ENCODE assay signal across 28 cellular contexts in the genomic region with DNA sequence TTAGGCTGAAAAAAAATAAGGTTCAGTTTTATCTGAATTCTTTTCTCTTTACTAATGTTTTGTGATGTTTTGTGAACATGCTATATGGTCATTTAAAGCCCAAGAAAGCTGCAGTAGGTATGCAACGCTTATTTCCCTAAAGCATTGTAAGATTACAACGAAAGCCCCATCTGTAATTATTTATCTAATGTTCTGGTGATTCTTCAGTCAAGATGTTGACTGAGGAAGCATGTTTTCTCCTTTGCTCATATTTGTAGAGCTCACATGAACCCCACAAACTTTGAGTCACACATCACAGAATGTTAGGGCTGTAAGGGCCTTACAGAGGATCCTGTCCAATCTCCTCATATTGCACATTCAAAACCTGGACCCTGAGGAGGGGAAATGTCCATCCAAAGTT. TPM values are rescaled to one million over a fixed set of nuclear protein-coding genes. Genes with fewer than 3 reads are reported as not detected.
A peak's percentile ranks its signal among the peaks of the same experiment; 100 is the strongest.
DNase-seq lines count a peak whose midpoint lies in the region; ATAC-seq and TF ChIP-seq lines count a peak whose summit lies in the region.
"Had no signal": no experiment of that assay in that cellular context is flagged by ENCODE, and none has a peak within 500 bp of the region (broad histone marks: within the 10 kb centered on the region; RNA-seq: fewer than 3 reads in every experiment).

No MANE protein-coding gene starts in this region.

- TF ChIP-seq CTCF in PC-9 (conservative IDR thresholded peaks at IDR 0.05) = no peak
- no peak for TF ChIP-seq CTCF in fibroblast of mammary gland (conservative IDR thresholded peaks at IDR 0.05; ENCODE audit: control insufficient read depth, insufficient read depth, low read depth, low read length)

- POLR2A ChIA-PET in PC-9 (lab: Charles Lee; ENCODE audit: unreplicated experiment) = no interaction called here

- H3K4me3 Mint-ChIP-seq in T-helper 17 cell = no peak overlapping the region
- H3K4me3 Mint-ChIP-seq: activated CD4-positive, alpha-beta T cell treated with anti-CD3 and anti-CD28 coated beads, Interleukin-2, amount 10 ng/mL, durations not matched to agents 7 days and 5 days; activated naive CD8-positive, alpha-beta T cell treated with anti-CD3 and anti-CD28 coated beads, Interleukin-2, amount 50 U/mL, for 24 hours; activated T-cell treated with anti-CD3 and anti-CD28 coated beads, Interleukin-2, amount 50 U/mL, for 4 hours; CD4-positive, alpha-beta memory T cell; central memory CD8-positive, alpha-beta T cell; effector memory CD8-positive, alpha-beta T cell; nephron; type B pancreatic cell; WTC11 had no signal

- H3K4me1 Mint-ChIP-seq in T-helper 17 cell = peaks cover 15% of the 10 kb centered on the region

- H3K36me3 Mint-ChIP-seq in T-helper 17 cell (ENCODE audit: low read depth) = peaks cover 2% of the 10 kb centered on the region

- no peak for ATAC-seq in T-helper 17 cell
- no peak for ATAC-seq in GM18517 (IDR thresholded peaks at IDR 0.05; ENCODE audit: unreplicated experiment)
- ATAC-seq in HG03460 (IDR thresholded peaks at IDR 0.05; ENCODE audit: unreplicated experiment) = no peak
- ATAC-seq: activated naive CD8-positive, alpha-beta T cell treated with anti-CD3 and anti-CD28 coated beads, Interleukin-2, amount 50 U/mL, for 24 hours; activated T-cell treated with anti-CD3 and anti-CD28 coated beads, Interleukin-2, amount 50 U/mL, for 4 hours; body of pancreas; effector memory CD8-positive, alpha-beta T cell; gastroesophageal sphincter; WTC11 had no signal

- H3K9me3 ChIP-seq in PC-9 (ENCODE audit: insufficient read depth, low read depth) = no peaks in the 10 kb centered on the region
- H3K9me3 ChIP-seq in T-helper 17 cell (ENCODE audit: control insufficient read depth, low read length, poor library complexity, severe bottlenecking) = no peaks in the 10 kb centered on the region
- H3K9me3 ChIP-seq: body of pancreas, gastroesophageal sphincter, HAP-1 had no signal

- intact Hi-C loops in PC-9 (cut with micrococcal nuclease; ENCODE audit: unreplicated experiment) = loop anchor here (10.0 kb wide), 1 partner anchor 197 kb away; a partner anchor contains a TSS

- H3K27me3 ChIP-seq in PC-9 (ENCODE audit: insufficient read depth, low read depth) = no peaks in the 10 kb centered on the region
- H3K27me3 ChIP-seq: body of pancreas, gastroesophageal sphincter had no signal

- H3K9me2 ChIP-seq in PC-9 (ENCODE audit: insufficient read depth) = no peaks in the 10 kb centered on the region

- CTCF ChIA-PET in PC-9 (lab: Charles Lee) = no interaction called here

- no peaks in the 10 kb centered on the region for H3K27me3 Mint-ChIP-seq in T-helper 17 cell
- H3K27me3 Mint-ChIP-seq: activated CD4-positive, alpha-beta T cell treated with anti-CD3 and anti-CD28 coated beads, Interleukin-2, amount 10 ng/mL, durations not matched to agents 7 days and 5 days; activated naive CD8-positive, alpha-beta T cell treated with anti-CD3 and anti-CD28 coated beads, Interleukin-2, amount 50 U/mL, for 24 hours; CD4-positive, alpha-beta memory T cell; central memory CD8-positive, alpha-beta T cell; effector memory CD8-positive, alpha-beta T cell; type B pancreatic cell had no signal

- peaks cover 41% of the 10 kb centered on the region for H3F3A ChIP-seq in PC-9 (ENCODE audit: insufficient read depth, low read depth)

- no peak overlapping the region for H3K27ac Mint-ChIP-seq in T-helper 17 cell
- H3K27ac Mint-ChIP-seq: activated CD4-positive, alpha-beta T cell treated with anti-CD3 and anti-CD28 coated beads, Interleukin-2, amount 10 ng/mL, durations not matched to agents 7 days and 5 days; activated naive CD8-positive, alpha-beta T cell treated with anti-CD3 and anti-CD28 coated beads, Interleukin-2, amount 50 U/mL, for 24 hours; CD4-positive, alpha-beta memory T cell; effector memory CD8-positive, alpha-beta T cell; type B pancreatic cell; WTC11 had no signal

- H3K4me1 ChIP-seq in PC-9 (replicated peaks; ENCODE audit: insufficient read depth) = peaks cover 34% of the 10 kb centered on the region

- peaks cover 5% of the 10 kb centered on the region for H4K20me1 ChIP-seq in PC-9 (ENCODE audit: insufficient read depth)

- no peak overlapping the region for H2AFZ ChIP-seq in PC-9

- BruUV-seq in PC-9 (replicated peaks; lab: Mats Ljungman, UMichigan) = no TSS peak

- no peak overlapping the region for H3K4me2 ChIP-seq in PC-9

- H3K4me3 ChIP-seq in PC-9 = no peak overlapping the region
- H3K4me3 ChIP-seq in fibroblast of mammary gland (ENCODE audit: control insufficient read depth, low read depth, low read length) = no peak overlapping the region
- H3K4me3 ChIP-seq: body of pancreas, gastroesophageal sphincter, HAP-1, lung had no signal

- peak overlapping the region; percentile 94; the same call in 1 of the 2 replicates for H3K27ac ChIP-seq in PC-9
- H3K27ac ChIP-seq: body of pancreas, gastroesophageal sphincter had no signal

- peaks cover 5% of the 10 kb centered on the region for H3K36me3 ChIP-seq in PC-9 (ENCODE audit: low read depth)
- H3K36me3 ChIP-seq: gastroesophageal sphincter had no signal

- DNase-seq in EL (peak; percentile 69), PC-9 (no peak), fibroblast of mammary gland (ENCODE audit: low read depth) (peak; percentile 79), COLO668 (lab: John Stamatoyannopoulos, UW; ENCODE audit: unreplicated experiment) (no peak), T-helper 17 cell (no peak)
- DNase-seq: activated CD4-positive, alpha-beta T cell treated with anti-CD3 and anti-CD28 coated beads, Interleukin-2, amount 10 ng/mL, durations not matched to agents 7 days and 5 days; activated naive CD4-positive, alpha-beta T cell; activated naive CD8-positive, alpha-beta T cell treated with anti-CD3 and anti-CD28 coated beads, Interleukin-2, amount 50 U/mL, for 24 hours; activated T-cell treated with anti-CD3 and anti-CD28 coated beads, Interleukin-2, amount 50 U/mL, for 4 hours; body of pancreas; CD4-positive, alpha-beta memory T cell; effector memory CD8-positive, alpha-beta T cell; erythroblast; NCI-H1417 treated with DMSO at 0.1 percent for 48 hours; NCI-H2029 treated with DMSO at 0.1 percent for 48 hours; NCI-H524 treated with DMSO at 0.1 percent for 48 hours; NK-92 treated with Interleukin-12 subunit alpha and Interleukin-12 subunit beta, amount 100 ng/mL, for 24 hours; stimulated activated CD4-positive, alpha-beta T cell treated with anti-CD3 and anti-CD28 coated beads, Interleukin-15, amount 100 ng/mL, for 24 hours; stimulated activated naive CD4-positive, alpha-beta T cell had no signal

- H3K79me2 ChIP-seq in PC-9 (ENCODE audit: low read depth) = peaks cover 41% of the 10 kb centered on the region

RNA-seq across cellular contexts. Expression of a gene that starts 3.2 kb away (rescaled TPM):
- 449 and 490 TPM in 2 replicates for total RNA-seq in PC-9 (2021)
- total RNA-seq in T-helper 17 cell = 10 to 100 TPM; 49.7 to 66.7 TPM

RNA-seq across cellular contexts. Expression of a gene that starts 33.2 kb away (rescaled TPM):
- total RNA-seq in PC-9 (2021) (0.46 and 0.60 TPM in 2 replicates), T-helper 17 cell (not detected)
- total RNA-seq: activated CD4-positive, alpha-beta T cell treated with anti-CD3 and anti-CD28 coated beads, Interleukin-2, amount 10 ng/mL, durations not matched to agents 7 days and 5 days; activated T-cell treated with anti-CD3 and anti-CD28 coated beads, Interleukin-2, amount 50 U/mL, for 4 hours had no signal

Comparison
In these comparisons a context has a peak if more than half of its experiments do, and no peak if none do; other contexts are left out.
1. DNase-seq: peak in EL (single experiment) and fibroblast of mammary gland (single experiment); none in PC-9 (0 of 2), COLO668 (single experiment) and T-helper 17 cell (0 of 3).